Comparison of ENCODE assay signal across 2 cellular contexts in genomic region chr11:134509381-134510068, GRCh38.
TF ChIP-seq lines count a peak whose summit lies in the region.

No MANE protein-coding gene starts in this region.

TF ChIP-seq in HepG2, 621 proteins besides CTCF, POLR2A, EP300 and RAD21:
- no peak for TF ChIP-seq ZC3H13 (CRISPR knock-in tag; IDR thresholded peaks at IDR 0.05)
- no peak for TF ChIP-seq HMGXB3 (CRISPR knock-in tag; IDR thresholded peaks at IDR 0.05; ENCODE audit: borderline replicate concordance)
- TF ChIP-seq ZNF292 (CRISPR knock-in tag; IDR thresholded peaks at IDR 0.05; ENCODE audit: borderline replicate concordance, low read depth) = no peak

TF ChIP-seq in H1, 55 proteins besides CTCF, POLR2A, EP300 and RAD21:
- TF ChIP-seq USF2 (IDR thresholded peaks at IDR 0.05; ENCODE audit: low read length) (no peak), TEAD4 (IDR thresholded peaks at IDR 0.05; ENCODE audit: low read depth, low read length) (no peak), SRF (IDR thresholded peaks at IDR 0.05; ENCODE audit: low read depth, low read length) (no peak), KDM1A (IDR thresholded peaks at IDR 0.05; ENCODE audit: borderline replicate concordance, low read length) (no peak), SP1 (IDR thresholded peaks at IDR 0.05; ENCODE audit: low read depth, low read length) (no peak)
